11 cellular contexts compared by ENCODE assay signal in genomic region chr1:230824571-230825060, GRCh38. TPM values are rescaled to one million over a fixed set of nuclear protein-coding genes. Genes with fewer than 3 reads are reported as not detected.
DNase-seq lines count a peak whose midpoint lies in the region; ATAC-seq and TF ChIP-seq lines count a peak whose summit lies in the region.
"Had no signal": no experiment of that assay in that cellular context is flagged by ENCODE, and none has a peak within 500 bp of the region (broad histone marks: within the 10 kb centered on the region; RNA-seq: fewer than 3 reads in every experiment).

No MANE protein-coding gene starts in this region.

- ATAC-seq in T-helper 17 cell, result no peak
- ATAC-seq: activated CD4-positive, CD25-positive, alpha-beta regulatory T cell treated with anti-CD3 and anti-CD28 coated beads, Interleukin-2, amount 50 U/mL, for 24 hours had no signal

- H3K27ac Mint-ChIP-seq in T-helper 17 cell, result no peak overlapping the region

- H4K20me1 ChIP-seq in MM.1S (ENCODE audit: insufficient read depth, low read length), result no peaks in the 10 kb centered on the region
- no peaks in the 10 kb centered on the region for H4K20me1 ChIP-seq in fibroblast of lung (ENCODE audit: control insufficient read depth, extremely low read depth, insufficient read depth, low read length)

- H3K4me1 Mint-ChIP-seq in T-helper 17 cell, result peaks cover 4% of the 10 kb centered on the region

- no peaks in the 10 kb centered on the region for H3K9me2 ChIP-seq in MM.1S (replicated peaks; ENCODE audit: insufficient read depth, low read length)

- H3K27ac ChIP-seq in MM.1S (ENCODE audit: low read length), result no peak overlapping the region
- H3K27ac ChIP-seq in fibroblast of lung (ENCODE audit: insufficient read depth, low read length), result peak overlapping the region; percentile 52
- peak overlapping the region; percentile 40 to 76 (median 49) for H3K27ac ChIP-seq in sigmoid colon
- H3K27ac ChIP-seq in prostate gland, result peak overlapping the region in 1 of 2 donors; percentile 5

- H2AFZ ChIP-seq in MM.1S (ENCODE audit: low read length), result 0 out of 2 replicates have a peak overlapping the region, but pooled peaks have one; percentile 20
- H2AFZ ChIP-seq in fibroblast of lung (ENCODE audit: low read length), result no peak overlapping the region

- peaks cover 38% of the 10 kb centered on the region for H3K27me3 Mint-ChIP-seq in T-helper 17 cell

- H3K36me3 ChIP-seq in BE2C, result no peaks in the 10 kb centered on the region
- no peaks in the 10 kb centered on the region for H3K36me3 ChIP-seq in MM.1S (replicated peaks; ENCODE audit: insufficient read depth, low read length)
- H3K36me3 ChIP-seq in fibroblast of lung (ENCODE audit: control insufficient read depth, insufficient read depth, low read length), result no peaks in the 10 kb centered on the region
- no peaks in the 10 kb centered on the region for H3K36me3 ChIP-seq in sigmoid colon
- H3K36me3 ChIP-seq in prostate gland, result no peaks in the 10 kb centered on the region

- H3K4me3 ChIP-seq in BE2C (ENCODE audit: low read depth, low read length) (no peak overlapping the region), MM.1S (ENCODE audit: low read length) (no peak overlapping the region), fibroblast of lung (replicated peaks in 1 of 4; ENCODE audit: control extremely low read depth in 1 of 4, insufficient read depth in 1 of 4, low read depth in 3 of 4, low read length in 4 of 4) (no peak overlapping the region), sigmoid colon (no peak overlapping the region), prostate gland (no peak overlapping the region)

- H3K36me3 Mint-ChIP-seq in T-helper 17 cell (ENCODE audit: low read depth), result peaks cover 4% of the 10 kb centered on the region

- TF ChIP-seq POLR2A in sigmoid colon (IDR thresholded peaks at IDR 0.05) (no peak), prostate gland (IDR thresholded peaks at IDR 0.05) (no peak)

- H3K4me3 Mint-ChIP-seq in T-helper 17 cell, result no peak overlapping the region

- H3K4me1 ChIP-seq in BE2C (peaks cover 6% of the 10 kb centered on the region), MM.1S (ENCODE audit: low read length) (peaks cover 16% of the 10 kb centered on the region), fibroblast of lung (ENCODE audit: control insufficient read depth, extremely low read depth, insufficient read depth, low read length) (peaks cover 23% of the 10 kb centered on the region), sigmoid colon (peaks cover 0 to 44% (median 29%) of the 10 kb centered on the region in 4 donors), prostate gland (replicated peaks) (no peaks in the 10 kb centered on the region)

- no peaks in the 10 kb centered on the region for H3K79me2 ChIP-seq in MM.1S (ENCODE audit: low read length)
- H3K79me2 ChIP-seq in fibroblast of lung (ENCODE audit: control insufficient read depth, insufficient read depth, low read length), result no peaks in the 10 kb centered on the region

- TF ChIP-seq EP300 in sigmoid colon (IDR thresholded peaks at IDR 0.05), result no peak

- TF ChIP-seq CTCF in BE2C (IDR thresholded peaks at IDR 0.05; ENCODE audit: low read depth, low read length) (no peak), MM.1S (IDR thresholded peaks at IDR 0.05; ENCODE audit: low read length) (no peak), fibroblast of lung (conservative IDR thresholded peaks at IDR 0.05 in 1 of 2, IDR thresholded peaks at IDR 0.05 in 1 of 2; ENCODE audit: low read depth in 1 of 2, low read length in 2 of 2) (no peak), sigmoid colon (IDR thresholded peaks at IDR 0.05) (no peak), prostate gland (IDR thresholded peaks at IDR 0.05) (no peak)

- H3K9ac ChIP-seq in MM.1S (ENCODE audit: low read length) (no peak overlapping the region), fibroblast of lung (ENCODE audit: insufficient read depth, low read length) (no peak overlapping the region)

- intact Hi-C loops in sigmoid colon (cut with DNase I), result no loop called here
- intact Hi-C loops in prostate gland (cut with DNase I), result no loop called here

- WGBS in sigmoid colon, 2 donors, result 70 to 84% methylated on average over 6 of the region's 6 CpGs
- WGBS in prostate gland, result 83% methylated on average over 6 of the region's 6 CpGs

- H3K9me3 ChIP-seq in BE2C (no peaks in the 10 kb centered on the region), MM.1S (replicated peaks; ENCODE audit: insufficient read depth, low read length) (no peaks in the 10 kb centered on the region), fibroblast of lung (ENCODE audit: control insufficient read depth, insufficient read depth, low read depth, low read length) (no peaks in the 10 kb centered on the region), sigmoid colon (no peaks in the 10 kb centered on the region), prostate gland (no peaks in the 10 kb centered on the region), T-helper 17 cell (ENCODE audit: control insufficient read depth, low read length, poor library complexity, severe bottlenecking) (no peaks in the 10 kb centered on the region)

- DNase-seq in BE2C (peak; percentile 44), MM.1S (no peak), fibroblast of lung (ENCODE audit: low read depth in 2 of 2) (peak; percentile 38 to 53), sigmoid colon (no peak), DMS 273 treated with DMSO at 0.1 percent for 48 hours (lab: John Stamatoyannopoulos, UW) (no peak), SKM-1 treated with dmso at 0.1 percent for 144 hours (lab: John Stamatoyannopoulos, UW; ENCODE audit: unreplicated experiment) (no peak), prostate gland (ENCODE audit: low spot score) (no peak), T-helper 17 cell (no peak)
- DNase-seq: NCI-H2029, RPMI8226 had no signal

- peak overlapping the region; percentile 47; the same call in 1 of the 2 replicates for H3K4me2 ChIP-seq in MM.1S (ENCODE audit: low read depth, low read length)
- peak overlapping the region; percentile 42 for H3K4me2 ChIP-seq in fibroblast of lung (ENCODE audit: extremely low read depth, insufficient read depth, low read length)

- no peaks in the 10 kb centered on the region for H3F3A ChIP-seq in MM.1S (ENCODE audit: insufficient read depth, low read length)

- H3K27me3 ChIP-seq in BE2C (no peaks in the 10 kb centered on the region), MM.1S (replicated peaks; ENCODE audit: insufficient read depth, low read length) (no peaks in the 10 kb centered on the region), fibroblast of lung (ENCODE audit: control insufficient read depth, insufficient read depth, low read length) (no peaks in the 10 kb centered on the region), sigmoid colon (no peaks in the 10 kb centered on the region), prostate gland (replicated peaks; ENCODE audit: insufficient read depth) (no peaks in the 10 kb centered on the region)

RNA-seq across cellular contexts. Expression of gene C1orf198, which starts 43.7 kb away (rescaled TPM):
- 12.1 TPM for polyA plus RNA-seq in BE2C (2012; ENCODE audit: insufficient read depth, insufficient read length, low read depth)
- total RNA-seq in fibroblast of lung, result 39.5 and 57.8 TPM in 2 replicates
- polyA plus RNA-seq in fibroblast of lung, result 90.1 and 215 TPM in 2 replicates
- 52.7 and 112 TPM in 2 replicates for polyA plus RNA-seq in fibroblast of lung (2012)
- 66.4 and 162 TPM in 2 replicates for polyA minus RNA-seq in fibroblast of lung (ENCODE audit: low replicate concordance)
- total RNA-seq in sigmoid colon, result 10 to 100 TPM; 42.1 to 63.5 (median 55.5) TPM
- 10 to 100 TPM in 1 of 3 donors, 1 to 10 TPM in 2; 4.9 to 11.7 (median 6.6) TPM for polyA plus RNA-seq in sigmoid colon
- 10 to 100 TPM; 41.9 to 44.8 TPM for total RNA-seq in prostate gland
- total RNA-seq in T-helper 17 cell, result 10 to 100 TPM in 1 of 2 donors, 1 to 10 TPM in 1; 3.7 to 20.6 TPM

Comparison
In these comparisons a context has a peak if more than half of its experiments do, and no peak if none do; other contexts are left out.
1. DNase-seq: peak in BE2C (single experiment) and fibroblast of lung (2 of 2); none in MM.1S (single experiment), sigmoid colon (single experiment), DMS 273 treated with DMSO at 0.1 percent for 48 hours (single experiment), SKM-1 treated with dmso at 0.1 percent for 144 hours (single experiment), prostate gland (single experiment) and T-helper 17 cell (0 of 3).